In the genomic region with DNA sequence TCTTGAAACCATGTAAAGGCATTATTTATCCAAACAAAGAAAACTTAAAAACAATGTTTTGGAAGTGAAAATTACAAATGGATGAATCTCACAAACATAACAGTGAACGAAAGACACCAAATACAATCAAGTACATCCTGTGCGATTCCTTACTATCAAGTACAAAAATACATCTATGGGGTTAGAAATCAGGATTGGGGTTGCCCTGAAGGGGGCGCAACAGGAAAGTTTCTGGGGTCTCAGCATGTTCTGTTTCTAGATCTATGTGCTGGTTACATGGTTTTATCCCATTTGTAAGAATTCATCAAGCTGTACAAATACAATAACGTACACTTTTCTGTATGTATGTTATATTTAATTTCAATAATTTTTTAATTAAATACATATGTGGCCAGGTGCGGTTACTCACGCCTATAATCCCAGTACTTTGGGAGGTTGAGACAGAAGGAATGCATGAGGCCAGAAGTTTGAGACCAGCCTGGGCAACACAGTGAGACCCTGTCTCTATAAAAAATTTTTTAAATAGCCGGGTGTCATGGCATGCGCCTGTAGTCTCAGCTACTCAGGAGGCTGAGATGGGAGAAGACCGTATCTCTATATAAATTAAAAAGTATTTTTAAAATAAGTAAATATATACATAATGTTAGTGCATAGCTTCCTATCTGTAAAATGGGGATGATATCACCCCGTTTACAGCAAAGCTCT, we compare ENCODE assay signal across 18 cellular contexts.
DNase-seq lines count a peak whose midpoint lies in the region; FAIRE-seq and TF ChIP-seq lines count a peak whose summit lies in the region.
"Had no signal": no experiment of that assay in that cellular context is flagged by ENCODE, and none has a peak within 500 bp of the region (broad histone marks: within the 10 kb centered on the region; RNA-seq: fewer than 3 reads in every experiment).

No MANE protein-coding gene starts in this region.

- BruUV-seq in Calu3 (replicated peaks; lab: Mats Ljungman, UMichigan): no TSS peak

- H3K36me3 Mint-ChIP-seq in endothelial cell (ENCODE audit: low read depth, unreplicated experiment): peaks cover 8% of the 10 kb centered on the region
- H3K36me3 Mint-ChIP-seq in Calu3 (ENCODE audit: insufficient read depth, unreplicated experiment): no peaks in the 10 kb centered on the region
- H3K36me3 Mint-ChIP-seq: CD14-positive monocyte had no signal

- H3K9me3 Mint-ChIP-seq in endothelial cell (ENCODE audit: unreplicated experiment) (no peaks in the 10 kb centered on the region), Calu3 (ENCODE audit: low read depth, unreplicated experiment) (no peaks in the 10 kb centered on the region)
- H3K9me3 Mint-ChIP-seq: IgD-negative memory B cell had no signal

- H3K27me3 ChIP-seq in BE2C: no peaks in the 10 kb centered on the region
- H3K27me3 ChIP-seq: breast epithelium had no signal

- peaks cover 18% of the 10 kb centered on the region for H3K4me1 Mint-ChIP-seq in endothelial cell (ENCODE audit: unreplicated experiment)
- H3K4me1 Mint-ChIP-seq in Calu3 (ENCODE audit: low read depth, unreplicated experiment): no peaks in the 10 kb centered on the region
- H3K4me1 Mint-ChIP-seq: CD14-positive monocyte, IgD-negative memory B cell had no signal

- H3K4me3 ChIP-seq in BE2C (ENCODE audit: low read depth, low read length): no peak overlapping the region
- H3K4me3 ChIP-seq: breast epithelium had no signal

- H3K4me1 ChIP-seq in BE2C: no peaks in the 10 kb centered on the region
- H3K4me1 ChIP-seq: breast epithelium had no signal

- TF ChIP-seq POLR2A in GM12892 (IDR thresholded peaks at IDR 0.05; ENCODE audit: low read depth, low read length): no peak

- no peaks in the 10 kb centered on the region for H3K36me3 ChIP-seq in BE2C
- H3K36me3 ChIP-seq: breast epithelium had no signal

- H3K27me3 Mint-ChIP-seq in endothelial cell (ENCODE audit: unreplicated experiment): peaks cover 4% of the 10 kb centered on the region
- H3K27me3 Mint-ChIP-seq in Calu3 (ENCODE audit: unreplicated experiment): no peaks in the 10 kb centered on the region
- H3K27me3 Mint-ChIP-seq: IgD-negative memory B cell had no signal

- TF ChIP-seq CTCF in BE2C (IDR thresholded peaks at IDR 0.05; ENCODE audit: low read depth, low read length) (peak; percentile 45), endothelial cell (IDR thresholded peaks at IDR 0.05; ENCODE audit: unreplicated experiment) (peak; percentile 66), Calu3 (IDR thresholded peaks at IDR 0.05; ENCODE audit: unreplicated experiment) (no peak)

- no peak for FAIRE-seq in GM12892 (lab: Jason Lieb, UNC)
- FAIRE-seq: GM19239 had no signal

- intact Hi-C loops in Calu3 (cut with micrococcal nuclease; ENCODE audit: unreplicated experiment): no loop called here

- H3K27ac Mint-ChIP-seq in endothelial cell (ENCODE audit: unreplicated experiment) (no peak overlapping the region), Calu3 (ENCODE audit: unreplicated experiment) (no peak overlapping the region)
- H3K27ac Mint-ChIP-seq: CD14-positive monocyte, IgD-negative memory B cell had no signal

- CTCF ChIA-PET in Calu3 (lab: Charles Lee): no interaction called here

- H3K9me3 ChIP-seq in BE2C: no peaks in the 10 kb centered on the region
- H3K9me3 ChIP-seq: breast epithelium had no signal

- DNase-seq in DMS 273 (lab: John Stamatoyannopoulos, UW; ENCODE audit: unreplicated experiment) (peak; percentile 28), DMS 273 treated with DMSO at 0.1 percent for 48 hours (lab: John Stamatoyannopoulos, UW) (no peak), BE2C (no peak), NCI-H69 (lab: John Stamatoyannopoulos, UW) (peak; percentile 41), endothelial cell (ENCODE audit: low spot score) (peak; percentile 45), Calu3 (no peak), GM12892 (ENCODE audit: insufficient read length) (no peak), KG1 (lab: John Stamatoyannopoulos, UW) (no peak)
- DNase-seq: 8988T; activated gamma-delta T cell treated with Interleukin-2 at 50 U/mL for 16 hours; effector CD8-positive, alpha-beta T cell; foreskin fibroblast; NCI-H1436; stimulated activated naive CD4-positive, alpha-beta T cell had no signal

- H3K4me3 Mint-ChIP-seq in endothelial cell (ENCODE audit: unreplicated experiment) (no peak overlapping the region), Calu3 (ENCODE audit: low read depth, unreplicated experiment) (no peak overlapping the region)
- H3K4me3 Mint-ChIP-seq: CD14-positive monocyte, IgD-negative memory B cell had no signal

Comparison
In these comparisons a context has a peak if more than half of its experiments do, and no peak if none do; other contexts are left out.
1. DNase-seq: peak in DMS 273 (single experiment), NCI-H69 (single experiment) and endothelial cell (single experiment); none in DMS 273 treated with DMSO at 0.1 percent for 48 hours (single experiment), BE2C (single experiment), Calu3 (single experiment), GM12892 (single experiment) and KG1 (single experiment).